Comparison of ENCODE assay signal across 1 cellular context in genomic region chr12:110726018-110726417, GRCh38.
TF ChIP-seq lines count a peak whose summit lies in the region.

No MANE protein-coding gene starts in this region.

TF ChIP-seq in WTC11, 78 proteins besides CTCF, POLR2A, EP300 and RAD21 (continued from another document):
- TF ChIP-seq HMGXB4 (CRISPR knock-in tag; IDR thresholded peaks at IDR 0.05) = no peak
- no peak for TF ChIP-seq FOXK1 (CRISPR knock-in tag; IDR thresholded peaks at IDR 0.05)
- no peak for TF ChIP-seq MYBL2 (CRISPR knock-in tag; IDR thresholded peaks at IDR 0.05)
- TF ChIP-seq, protein P1, sequence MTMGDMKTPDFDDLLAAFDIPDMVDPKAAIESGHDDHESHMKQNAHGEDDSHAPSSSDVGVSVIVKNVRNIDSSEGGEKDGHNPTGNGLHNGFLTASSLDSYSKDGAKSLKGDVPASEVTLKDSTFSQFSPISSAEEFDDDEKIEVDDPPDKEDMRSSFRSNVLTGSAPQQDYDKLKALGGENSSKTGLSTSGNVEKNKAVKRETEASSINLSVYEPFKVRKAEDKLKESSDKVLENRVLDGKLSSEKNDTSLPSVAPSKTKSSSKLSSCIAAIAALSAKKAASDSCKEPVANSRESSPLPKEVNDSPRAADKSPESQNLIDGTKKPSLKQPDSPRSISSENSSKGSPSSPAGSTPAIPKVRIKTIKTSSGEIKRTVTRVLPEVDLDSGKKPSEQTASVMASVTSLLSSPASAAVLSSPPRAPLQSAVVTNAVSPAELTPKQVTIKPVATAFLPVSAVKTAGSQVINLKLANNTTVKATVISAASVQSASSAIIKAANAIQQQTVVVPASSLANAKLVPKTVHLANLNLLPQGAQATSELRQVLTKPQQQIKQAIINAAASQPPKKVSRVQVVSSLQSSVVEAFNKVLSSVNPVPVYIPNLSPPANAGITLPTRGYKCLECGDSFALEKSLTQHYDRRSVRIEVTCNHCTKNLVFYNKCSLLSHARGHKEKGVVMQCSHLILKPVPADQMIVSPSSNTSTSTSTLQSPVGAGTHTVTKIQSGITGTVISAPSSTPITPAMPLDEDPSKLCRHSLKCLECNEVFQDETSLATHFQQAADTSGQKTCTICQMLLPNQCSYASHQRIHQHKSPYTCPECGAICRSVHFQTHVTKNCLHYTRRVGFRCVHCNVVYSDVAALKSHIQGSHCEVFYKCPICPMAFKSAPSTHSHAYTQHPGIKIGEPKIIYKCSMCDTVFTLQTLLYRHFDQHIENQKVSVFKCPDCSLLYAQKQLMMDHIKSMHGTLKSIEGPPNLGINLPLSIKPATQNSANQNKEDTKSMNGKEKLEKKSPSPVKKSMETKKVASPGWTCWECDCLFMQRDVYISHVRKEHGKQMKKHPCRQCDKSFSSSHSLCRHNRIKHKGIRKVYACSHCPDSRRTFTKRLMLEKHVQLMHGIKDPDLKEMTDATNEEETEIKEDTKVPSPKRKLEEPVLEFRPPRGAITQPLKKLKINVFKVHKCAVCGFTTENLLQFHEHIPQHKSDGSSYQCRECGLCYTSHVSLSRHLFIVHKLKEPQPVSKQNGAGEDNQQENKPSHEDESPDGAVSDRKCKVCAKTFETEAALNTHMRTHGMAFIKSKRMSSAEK (CRISPR knock-in tag; IDR thresholded peaks at IDR 0.05; ENCODE audit: borderline replicate concordance) = no peak
- TF ChIP-seq FOXJ3 (CRISPR knock-in tag; IDR thresholded peaks at IDR 0.05; ENCODE audit: borderline replicate concordance) = no peak
- TF ChIP-seq, protein P2, sequence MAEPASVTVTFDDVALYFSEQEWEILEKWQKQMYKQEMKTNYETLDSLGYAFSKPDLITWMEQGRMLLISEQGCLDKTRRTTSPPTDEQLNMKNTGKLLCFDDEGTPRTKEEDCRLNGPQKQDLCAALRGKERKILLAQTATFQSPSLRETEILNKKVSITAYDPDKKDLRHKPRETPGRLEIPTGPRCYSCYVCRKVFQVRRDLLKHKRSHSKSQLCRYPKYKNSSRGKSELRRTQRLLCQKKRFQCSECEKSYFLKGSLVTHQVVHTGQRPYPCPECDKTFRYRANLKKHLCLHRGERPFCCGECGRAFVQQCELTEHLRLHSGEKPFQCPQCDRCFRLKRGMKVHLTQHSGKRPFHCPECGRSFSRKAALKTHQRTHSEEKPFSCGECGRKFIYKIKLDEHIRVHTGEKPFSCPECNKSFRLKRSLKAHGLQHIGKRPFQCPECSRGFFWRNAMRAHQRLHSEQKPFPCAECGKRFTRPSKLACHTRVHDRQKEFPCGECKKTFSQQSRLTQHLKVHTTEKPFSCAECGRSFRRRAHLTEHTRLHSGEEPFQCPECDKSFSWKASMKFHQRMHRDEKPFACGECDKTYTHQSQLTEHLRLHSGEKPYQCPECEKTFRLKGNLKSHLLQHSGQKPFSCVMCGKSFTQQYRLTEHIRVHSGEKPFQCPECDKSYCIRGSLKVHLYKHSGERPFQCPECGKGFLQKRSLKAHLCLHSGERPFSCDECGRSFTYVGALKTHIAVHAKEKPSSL (CRISPR knock-in tag; conservative IDR thresholded peaks at IDR 0.05) = no peak
- no peak for TF ChIP-seq NR2C2 (CRISPR knock-in tag; IDR thresholded peaks at IDR 0.05)
- no peak for TF ChIP-seq OVOL2 (CRISPR knock-in tag; IDR thresholded peaks at IDR 0.05; ENCODE audit: borderline replicate concordance)
- TF ChIP-seq ZNF396 (CRISPR knock-in tag; IDR thresholded peaks at IDR 0.05; ENCODE audit: borderline replicate concordance) = no peak
- no peak for TF ChIP-seq MXD4 (CRISPR knock-in tag; IDR thresholded peaks at IDR 0.05; ENCODE audit: borderline replicate concordance)
- TF ChIP-seq, protein P3, sequence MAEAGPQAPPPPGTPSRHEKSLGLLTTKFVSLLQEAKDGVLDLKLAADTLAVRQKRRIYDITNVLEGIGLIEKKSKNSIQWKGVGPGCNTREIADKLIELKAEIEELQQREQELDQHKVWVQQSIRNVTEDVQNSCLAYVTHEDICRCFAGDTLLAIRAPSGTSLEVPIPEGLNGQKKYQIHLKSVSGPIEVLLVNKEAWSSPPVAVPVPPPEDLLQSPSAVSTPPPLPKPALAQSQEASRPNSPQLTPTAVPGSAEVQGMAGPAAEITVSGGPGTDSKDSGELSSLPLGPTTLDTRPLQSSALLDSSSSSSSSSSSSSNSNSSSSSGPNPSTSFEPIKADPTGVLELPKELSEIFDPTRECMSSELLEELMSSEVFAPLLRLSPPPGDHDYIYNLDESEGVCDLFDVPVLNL (CRISPR knock-in tag; IDR thresholded peaks at IDR 0.05; ENCODE audit: borderline replicate concordance, low read depth) = no peak
- TF ChIP-seq NFE2L1 (CRISPR knock-in tag; IDR thresholded peaks at IDR 0.05) = no peak
